In genomic region chr4:128880662-128881061, GRCh38 we compare ENCODE assay signal across 26 cellular contexts.
"Had no signal": no experiment of that assay in that cellular context is flagged by ENCODE, and none has a peak within 500 bp of the region (broad histone marks: within the 10 kb centered on the region; RNA-seq: fewer than 3 reads in every experiment).

No MANE protein-coding gene starts in this region.

- H3K36me3 ChIP-seq: adrenal gland, colonic mucosa, thoracic aorta, uterus had no signal

- H3K4me3 ChIP-seq: adrenal gland, colonic mucosa, esophagus squamous epithelium, gastroesophageal sphincter, skin epidermis, thoracic aorta, uterus had no signal

- H3K27ac ChIP-seq: adrenal gland, colonic mucosa, epithelial cell of prostate, esophagus squamous epithelium, gastroesophageal sphincter, skin epidermis, thoracic aorta, uterus, VCaP had no signal

- DNase-seq: activated CD4-positive, alpha-beta T cell treated with anti-CD3 and anti-CD28 coated beads for 4 hours; activated CD4-positive, alpha-beta T cell treated with anti-CD3 and anti-CD28 coated beads, Interleukin-2, amount 50 U/mL, for 4 hours; activated CD8-positive, alpha-beta memory T cell treated with anti-CD3 and anti-CD28 coated beads for 24 hours; activated effector memory CD4-positive, alpha-beta T cell treated with Interleukin-2 at 50 U/mL for 16 hours; activated naive CD4-positive, alpha-beta T cell treated with Interleukin-2 at 50 U/mL for 16 hours; adrenal gland; colonic mucosa; effector CD8-positive, alpha-beta T cell; esophagus squamous epithelium; head of caudate nucleus; hippocampal formation; kidney; left colon; mammary epithelial cell; posterior cingulate gyrus; right cardiac atrium; stimulated activated CD4-positive, alpha-beta T cell treated with anti-CD3 and anti-CD28 coated beads, Interleukin-12 subunit alpha, Interleukin-12 subunit beta, amount 100 ng/mL, for 4 hours; stimulated activated CD4-positive, alpha-beta T cell treated with anti-CD3 and anti-CD28 coated beads, Interleukin-4, amount 100 ng/mL, for 24 hours; uterus had no signal

- FAIRE-seq: endometrium, kidney had no signal

- ATAC-seq: gastroesophageal sphincter; left colon; right cardiac atrium; stimulated activated effector memory CD8-positive, alpha-beta T cell treated with anti-CD3 and anti-CD28 coated beads, Interleukin-12 subunit alpha, Interleukin-12 subunit beta, amount 100 ng/mL, for 72 hours had no signal

- H3K9me3 ChIP-seq: adrenal gland, colonic mucosa, esophagus squamous epithelium, gastroesophageal sphincter, thoracic aorta, uterus had no signal

- H3K4me1 ChIP-seq: adrenal gland, colonic mucosa, esophagus squamous epithelium, gastroesophageal sphincter, uterus had no signal

- H3K27me3 ChIP-seq: adrenal gland, colonic mucosa, esophagus squamous epithelium, gastroesophageal sphincter, uterus had no signal
